Comparison of ENCODE assay signal across 8 cellular contexts in the genomic region with DNA sequence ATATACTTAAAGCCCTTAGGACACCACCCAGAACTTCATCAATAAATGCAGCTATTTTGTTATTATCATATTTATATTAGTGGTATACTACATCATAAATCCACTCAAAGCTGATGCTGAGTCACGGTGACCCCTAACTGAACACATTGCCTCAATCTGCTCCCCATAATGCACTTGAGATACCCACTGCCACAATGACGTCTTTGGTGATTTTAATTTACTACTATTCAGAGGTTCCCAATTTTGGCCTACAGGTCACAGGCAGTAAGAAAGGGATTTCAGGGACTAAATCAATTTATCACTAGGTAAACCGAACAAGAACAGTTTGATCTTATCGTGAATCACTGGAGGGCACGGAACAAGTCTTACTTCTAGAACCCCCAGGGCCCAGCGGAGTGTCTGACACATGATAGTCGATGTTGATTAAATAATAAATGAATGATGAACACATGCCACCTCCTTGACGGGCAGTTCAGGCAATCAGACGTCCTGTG. TPM values are rescaled to one million over a fixed set of nuclear protein-coding genes. Genes with fewer than 3 reads are reported as not detected.
DNase-seq lines count a peak whose midpoint lies in the region; ATAC-seq and TF ChIP-seq lines count a peak whose summit lies in the region.

No MANE protein-coding gene starts in this region.

- H3K27ac Mint-ChIP-seq in GM23338, result no peak overlapping the region

- peaks cover 43% of the 10 kb centered on the region for H3K4me1 Mint-ChIP-seq in GM23338

- peaks cover 7% of the 10 kb centered on the region; the same call in 1 of the 3 replicates for H3K36me3 Mint-ChIP-seq in GM23338 (ENCODE audit: low read depth)

- H3K4me1 ChIP-seq in GM23338 (ENCODE audit: insufficient read depth), result peaks cover 43% of the 10 kb centered on the region

- H4K20me1 ChIP-seq in GM23338 (replicated peaks; ENCODE audit: insufficient read depth), result peaks cover 16% of the 10 kb centered on the region; the same call in 1 of the 2 replicates
- H4K20me1 ChIP-seq in SU-DHL-6 (ENCODE audit: low read depth, low read length), result peaks cover 20% of the 10 kb centered on the region

- H3K9me2 ChIP-seq in GM23338 (ENCODE audit: insufficient read depth) (0 out of 2 replicates have a peak, but pooled peaks cover 4% of the 10 kb centered on the region), SU-DHL-6 (replicated peaks; ENCODE audit: insufficient read depth, low read length) (no peaks in the 10 kb centered on the region)

- H3K9me3 Mint-ChIP-seq in GM23338, result peaks cover 9% of the 10 kb centered on the region; the same call in 2 of the 3 replicates

- H3K79me2 ChIP-seq in GM23338 (replicated peaks; ENCODE audit: insufficient read depth), result peaks cover 37% of the 10 kb centered on the region
- H3K79me2 ChIP-seq in SU-DHL-6 (ENCODE audit: insufficient read depth, low read length), result peaks cover 42% of the 10 kb centered on the region

- H2AFZ ChIP-seq in GM23338, result no peak overlapping the region
- H2AFZ ChIP-seq in SU-DHL-6 (ENCODE audit: low read depth, low read length, severe bottlenecking), result peak overlapping the region; percentile 73

- peaks cover 2% of the 10 kb centered on the region; the same call in 1 of the 2 replicates for H3K9me3 ChIP-seq in SU-DHL-6 (ENCODE audit: insufficient read depth, low read length)

- H3K27me3 ChIP-seq in GM23338 (ENCODE audit: insufficient read depth) (no peaks in the 10 kb centered on the region; the same call in 1 of the 2 replicates), SU-DHL-6 (ENCODE audit: low read length) (no peaks in the 10 kb centered on the region)

- H3K36me3 ChIP-seq in GM23338 (ENCODE audit: insufficient read depth) (no peaks in the 10 kb centered on the region), SU-DHL-6 (ENCODE audit: low read length) (0 out of 2 replicates have a peak, but pooled peaks cover 4% of the 10 kb centered on the region)

- H3K4me2 ChIP-seq in GM23338 (peak overlapping the region; percentile 78), SU-DHL-6 (ENCODE audit: low read depth, low read length, poor library complexity, severe bottlenecking) (peak overlapping the region; percentile 51)

- H3F3A ChIP-seq in GM23338 (replicated peaks; ENCODE audit: low read depth) (no peaks in the 10 kb centered on the region), SU-DHL-6 (ENCODE audit: insufficient read depth) (no peaks in the 10 kb centered on the region)

- H3K4me3 ChIP-seq in GM23338 (peak overlapping the region; percentile 84), SU-DHL-6 (ENCODE audit: insufficient read depth, low read length, poor library complexity, severe bottlenecking) (no peak overlapping the region), fibroblast of pulmonary artery (replicated peaks; ENCODE audit: low read depth, low read length) (peak overlapping the region; percentile 15), retinal pigment epithelial cell (ENCODE audit: low read length) (peak overlapping the region; percentile 36)

- no peak for ATAC-seq in GM23338
- no peak for ATAC-seq in activated CD4-positive, CD25-positive, alpha-beta regulatory T cell treated with anti-CD3 and anti-CD28 coated beads, Interleukin-2, amount 50 U/mL, for 24 hours

- peak overlapping the region; percentile 91 for H3K4me3 Mint-ChIP-seq in GM23338

- H3K27ac ChIP-seq in GM23338 (ENCODE audit: low read depth), result no peak overlapping the region
- H3K27ac ChIP-seq in SU-DHL-6 (ENCODE audit: low read depth, low read length), result no peak overlapping the region

- H3K9ac ChIP-seq in SU-DHL-6 (ENCODE audit: low read length), result peak overlapping the region; percentile 97

- peaks cover 7% of the 10 kb centered on the region for H3K27me3 Mint-ChIP-seq in GM23338 (ENCODE audit: insufficient read depth, low read depth, poor library complexity)

- TF ChIP-seq CTCF in GM23338 (conservative IDR thresholded peaks at IDR 0.05; ENCODE audit: low read depth in 2 of 2) (no peak), SU-DHL-6 (IDR thresholded peaks at IDR 0.05; ENCODE audit: insufficient read depth, low read length, poor library complexity, severe bottlenecking) (no peak), fibroblast of pulmonary artery (IDR thresholded peaks at IDR 0.05; ENCODE audit: low read length, missing control alignments) (no peak), retinal pigment epithelial cell (conservative IDR thresholded peaks at IDR 0.05; ENCODE audit: low read depth, low read length) (no peak)

- DNase-seq in GM23338 (ENCODE audit: low spot score) (no peak), fibroblast of pulmonary artery (ENCODE audit: low read depth) (no peak), retinal pigment epithelial cell (ENCODE audit: low read depth) (no peak), HuH-7.5 (ENCODE audit: low spot score) (no peak), retina (no peak), NCI-H446 treated with DMSO at 0.1 percent for 48 hours (lab: John Stamatoyannopoulos, UW) (no peak)

TF ChIP-seq in GM23338, 12 proteins besides CTCF, POLR2A, EP300 and RAD21:
- TF ChIP-seq ZNF331 (CRISPR knock-in tag; IDR thresholded peaks at IDR 0.05; ENCODE audit: low read depth) (no peak), EZH2phosphoT487 (IDR thresholded peaks at IDR 0.05; ENCODE audit: unreplicated experiment) (no peak), EZH2 (IDR thresholded peaks at IDR 0.05; ENCODE audit: low read depth, unreplicated experiment) (no peak), ZNF114 (CRISPR knock-in tag; IDR thresholded peaks at IDR 0.05) (no peak), JUNB (IDR thresholded peaks at IDR 0.05; ENCODE audit: unreplicated experiment) (no peak)
- TF ChIP-seq, protein P1, sequence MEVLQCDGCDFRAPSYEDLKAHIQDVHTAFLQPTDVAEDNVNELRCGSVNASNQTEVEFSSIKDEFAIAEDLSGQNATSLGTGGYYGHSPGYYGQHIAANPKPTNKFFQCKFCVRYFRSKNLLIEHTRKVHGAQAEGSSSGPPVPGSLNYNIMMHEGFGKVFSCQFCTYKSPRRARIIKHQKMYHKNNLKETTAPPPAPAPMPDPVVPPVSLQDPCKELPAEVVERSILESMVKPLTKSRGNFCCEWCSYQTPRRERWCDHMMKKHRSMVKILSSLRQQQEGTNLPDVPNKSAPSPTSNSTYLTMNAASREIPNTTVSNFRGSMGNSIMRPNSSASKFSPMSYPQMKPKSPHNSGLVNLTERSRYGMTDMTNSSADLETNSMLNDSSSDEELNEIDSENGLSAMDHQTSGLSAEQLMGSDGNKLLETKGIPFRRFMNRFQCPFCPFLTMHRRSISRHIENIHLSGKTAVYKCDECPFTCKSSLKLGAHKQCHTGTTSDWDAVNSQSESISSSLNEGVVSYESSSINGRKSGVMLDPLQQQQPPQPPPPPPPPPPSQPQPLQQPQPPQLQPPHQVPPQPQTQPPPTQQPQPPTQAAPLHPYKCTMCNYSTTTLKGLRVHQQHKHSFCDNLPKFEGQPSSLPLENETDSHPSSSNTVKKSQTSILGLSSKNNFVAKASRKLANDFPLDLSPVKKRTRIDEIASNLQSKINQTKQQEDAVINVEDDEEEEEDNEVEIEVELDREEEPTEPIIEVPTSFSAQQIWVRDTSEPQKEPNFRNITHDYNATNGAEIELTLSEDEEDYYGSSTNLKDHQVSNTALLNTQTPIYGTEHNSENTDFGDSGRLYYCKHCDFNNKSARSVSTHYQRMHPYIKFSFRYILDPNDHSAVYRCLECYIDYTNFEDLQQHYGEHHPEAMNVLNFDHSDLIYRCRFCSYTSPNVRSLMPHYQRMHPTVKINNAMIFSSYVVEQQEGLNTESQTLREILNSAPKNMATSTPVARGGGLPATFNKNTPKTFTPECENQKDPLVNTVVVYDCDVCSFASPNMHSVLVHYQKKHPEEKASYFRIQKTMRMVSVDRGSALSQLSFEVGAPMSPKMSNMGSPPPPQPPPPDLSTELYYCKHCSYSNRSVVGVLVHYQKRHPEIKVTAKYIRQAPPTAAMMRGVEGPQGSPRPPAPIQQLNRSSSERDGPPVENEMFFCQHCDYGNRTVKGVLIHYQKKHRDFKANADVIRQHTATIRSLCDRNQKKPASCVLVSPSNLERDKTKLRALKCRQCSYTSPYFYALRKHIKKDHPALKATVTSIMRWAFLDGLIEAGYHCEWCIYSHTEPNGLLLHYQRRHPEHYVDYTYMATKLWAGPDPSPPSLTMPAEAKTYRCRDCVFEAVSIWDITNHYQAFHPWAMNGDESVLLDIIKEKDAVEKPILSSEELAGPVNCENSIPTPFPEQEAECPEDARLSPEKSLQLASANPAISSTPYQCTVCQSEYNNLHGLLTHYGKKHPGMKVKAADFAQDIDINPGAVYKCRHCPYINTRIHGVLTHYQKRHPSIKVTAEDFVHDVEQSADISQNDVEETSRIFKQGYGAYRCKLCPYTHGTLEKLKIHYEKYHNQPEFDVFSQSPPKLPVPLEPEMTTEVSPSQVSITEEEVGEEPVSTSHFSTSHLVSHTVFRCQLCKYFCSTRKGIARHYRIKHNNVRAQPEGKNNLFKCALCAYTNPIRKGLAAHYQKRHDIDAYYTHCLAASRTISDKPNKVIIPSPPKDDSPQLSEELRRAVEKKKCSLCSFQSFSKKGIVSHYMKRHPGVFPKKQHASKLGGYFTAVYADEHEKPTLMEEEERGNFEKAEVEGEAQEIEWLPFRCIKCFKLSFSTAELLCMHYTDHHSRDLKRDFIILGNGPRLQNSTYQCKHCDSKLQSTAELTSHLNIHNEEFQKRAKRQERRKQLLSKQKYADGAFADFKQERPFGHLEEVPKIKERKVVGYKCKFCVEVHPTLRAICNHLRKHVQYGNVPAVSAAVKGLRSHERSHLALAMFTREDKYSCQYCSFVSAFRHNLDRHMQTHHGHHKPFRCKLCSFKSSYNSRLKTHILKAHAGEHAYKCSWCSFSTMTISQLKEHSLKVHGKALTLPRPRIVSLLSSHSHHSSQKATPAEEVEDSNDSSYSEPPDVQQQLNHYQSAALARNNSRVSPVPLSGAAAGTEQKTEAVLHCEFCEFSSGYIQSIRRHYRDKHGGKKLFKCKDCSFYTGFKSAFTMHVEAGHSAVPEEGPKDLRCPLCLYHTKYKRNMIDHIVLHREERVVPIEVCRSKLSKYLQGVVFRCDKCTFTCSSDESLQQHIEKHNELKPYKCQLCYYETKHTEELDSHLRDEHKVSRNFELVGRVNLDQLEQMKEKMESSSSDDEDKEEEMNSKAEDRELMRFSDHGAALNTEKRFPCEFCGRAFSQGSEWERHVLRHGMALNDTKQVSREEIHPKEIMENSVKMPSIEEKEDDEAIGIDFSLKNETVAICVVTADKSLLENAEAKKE (CRISPR knock-in tag; IDR thresholded peaks at IDR 0.05), result no peak
TF ChIP-seq in GM23338: peak in this region for 0.

RNA-seq across cellular contexts. Expression of gene CHD1L, which starts 0.5 kb away (rescaled TPM):
- total RNA-seq in GM23338 (2014; rRNA removed; shearing (Covaris generic)), result 43.9 and 51.6 TPM in 2 replicates
- polyA plus RNA-seq in GM23338 (2016; fragmentation: Nextera tagmentation; extraction: Ambion mirVana), result 25.4 and 29.8 TPM in 2 replicates

RNA-seq across cellular contexts. Expression of gene FMO5, which starts 16.9 kb away (rescaled TPM):
- 0.35 and 0.73 TPM in 2 replicates for total RNA-seq in GM23338 (2014; rRNA removed; shearing (Covaris generic))
- 0.54 and 0.84 TPM in 2 replicates for polyA plus RNA-seq in GM23338 (2016; fragmentation: Nextera tagmentation; extraction: Ambion mirVana)
